13 cellular contexts compared by ENCODE assay signal in the genomic region with DNA sequence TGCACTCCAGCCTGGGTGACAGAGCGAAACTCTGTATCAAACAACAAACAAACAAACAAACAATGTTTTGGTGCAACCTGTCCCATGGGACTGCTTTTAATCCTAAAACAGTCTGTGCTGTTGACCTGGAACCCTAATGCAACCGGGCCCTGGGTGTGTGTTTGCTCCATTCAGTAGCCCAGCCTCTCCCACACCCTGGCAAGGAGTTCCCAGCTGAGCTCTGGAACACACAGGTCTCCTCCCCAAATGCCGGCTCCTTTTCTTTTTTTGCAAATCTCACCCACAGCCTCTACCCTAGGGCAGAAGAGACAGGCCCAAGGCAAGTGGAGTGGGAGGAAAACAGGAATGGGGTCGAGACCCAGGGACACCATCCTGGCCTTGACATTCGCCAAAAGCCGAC.
"Had no signal": no experiment of that assay in that cellular context is flagged by ENCODE, and none has a peak within 500 bp of the region (broad histone marks: within the 10 kb centered on the region; RNA-seq: fewer than 3 reads in every experiment).

No MANE protein-coding gene starts in this region.

- H3K4me1 ChIP-seq: uterus had no signal

- H3K4me3 ChIP-seq: cardiac muscle cell, uterus had no signal

- H3K36me3 ChIP-seq: cardiac muscle cell, uterus had no signal

- H3K27ac ChIP-seq: cardiac muscle cell had no signal

- ATAC-seq: natural killer cell treated with Interleukin-12 subunit alpha and Interleukin-12 subunit beta and Interleukin-15 and Interleukin-18, amount 100 ng/mL, for 72 hours had no signal

- H3K9me3 ChIP-seq: uterus had no signal

- H3K27me3 ChIP-seq: cardiac muscle cell, uterus had no signal

- DNase-seq: activated B cell treated with CpG ODN at 0.5 μM for 24 hours; activated CD4-positive, alpha-beta T cell treated with anti-CD3 and anti-CD28 coated beads, Interleukin-2, amount 10 ng/mL, durations not matched to agents 24 days and 14 days; activated CD8-positive, alpha-beta memory T cell treated with anti-CD3 and anti-CD28 coated beads for 24 hours; activated naive CD4-positive, alpha-beta T cell treated with anti-CD3 and anti-CD28 coated beads, Interleukin-2, amount 10 ng/mL, durations not matched to agents 7 days and 5 days; cortex of kidney; effector CD8-positive, alpha-beta T cell; mammary epithelial cell; stimulated activated CD4-positive, alpha-beta T cell treated with anti-CD3 and anti-CD28 coated beads, Interleukin-2, amount 100 ng/mL, for 48 hours; stimulated activated naive CD4-positive, alpha-beta T cell treated with Interleukin-2 at 50 U/mL for 16 hours; T-helper 2 cell had no signal
